ENCODE assay signal across 25 cellular contexts in genomic region chr1:181971424-181971823, GRCh38.
A peak's percentile ranks its signal among the peaks of the same experiment; 100 is the strongest.
DNase-seq lines count a peak whose midpoint lies in the region; ATAC-seq, FAIRE-seq and TF ChIP-seq lines count a peak whose summit lies in the region.
"Had no signal": no experiment of that assay in that cellular context is flagged by ENCODE, and none has a peak within 500 bp of the region (broad histone marks: within the 10 kb centered on the region; RNA-seq: fewer than 3 reads in every experiment).

No MANE protein-coding gene starts in this region.

- no peak for TF ChIP-seq RAD21 in GM12878 (IDR thresholded peaks at IDR 0.05; ENCODE audit: insufficient read depth, low read depth, low read length)

- TF ChIP-seq EP300 in GM12878 (IDR thresholded peaks at IDR 0.05; ENCODE audit: borderline replicate concordance in 1 of 2, control insufficient read depth in 1 of 2, low read depth in 2 of 2, low read length in 2 of 2), result no peak

- no peak overlapping the region for H4K5ac ChIP-seq in mesendoderm (ENCODE audit: low read length)

- no peak overlapping the region for H3K23ac ChIP-seq in mesendoderm (ENCODE audit: low read length)

- CTCF ChIA-PET in GM12878 (lab: Yijun Ruan, JAX), result interaction anchor here (1.1 to 2.1 kb wide), 2 partner anchors 54 to 110 kb away, joined by 3 to 7 read pairs; no protein-coding TSS in a partner anchor

- peaks cover 10% of the 10 kb centered on the region; the same call in 1 of the 2 replicates for H3K9me2 ChIP-seq in GM23338 (ENCODE audit: insufficient read depth)

- H3K4me3 Mint-ChIP-seq in GM23338, result no peak overlapping the region
- H3K4me3 Mint-ChIP-seq: CD14-positive monocyte; CD4-positive, alpha-beta T cell; CD8-positive, alpha-beta memory T cell; HFFc6 had no signal

- H3K18ac ChIP-seq in mesendoderm (ENCODE audit: low read length), result no peak overlapping the region

- no peak overlapping the region for H3K4me2 ChIP-seq in GM23338
- H3K4me2 ChIP-seq in GM12878 (ENCODE audit: control insufficient read depth, insufficient read depth), result no peak overlapping the region
- H3K4me2 ChIP-seq in mesendoderm (ENCODE audit: low read length), result no peak overlapping the region
- H3K4me2 ChIP-seq: A549; BLaER1 treated with 17β-estradiol and CSF1 and Interleukin-3, amounts not matched to agents 10 nM and 100 nM had no signal

- H2BK120ac ChIP-seq in mesendoderm (ENCODE audit: low read depth, low read length), result no peak overlapping the region

- H3K9ac ChIP-seq in HUES6 (ENCODE audit: low read length), result no peak overlapping the region
- H3K9ac ChIP-seq in GM12878 (ENCODE audit: control insufficient read depth, insufficient read depth, low read length), result no peak overlapping the region
- no peak overlapping the region for H3K9ac ChIP-seq in mesendoderm (ENCODE audit: low read length)
- no peak overlapping the region for H3K9ac ChIP-seq in colonic mucosa (ENCODE audit: low read depth in 2 of 2, low read length in 2 of 2)
- H3K9ac ChIP-seq: BLaER1 treated with 17β-estradiol and CSF1 and Interleukin-3, amounts not matched to agents 10 nM and 100 nM had no signal

- intact Hi-C loops in GM12878 (cut with micrococcal nuclease; ENCODE audit: unreplicated experiment), result loop anchor here (10.0 kb wide), 1 partner anchor 67 kb away; no protein-coding TSS in a partner anchor
- intact Hi-C loops in colonic mucosa (cut with DNase I), result no loop called here

- TF ChIP-seq POLR2A in GM12878 (IDR thresholded peaks at IDR 0.05; ENCODE audit: low read depth, low read length), result no peak

- no peak overlapping the region for H3K4me3 ChIP-seq in GM23338
- H3K4me3 ChIP-seq in HUES6 (ENCODE audit: low read depth, low read length), result no peak overlapping the region
- H3K4me3 ChIP-seq in GM12878, result no peak overlapping the region
- H3K4me3 ChIP-seq in mesendoderm (ENCODE audit: low read length), result no peak overlapping the region
- no peak overlapping the region for H3K4me3 ChIP-seq in colonic mucosa
- H3K4me3 ChIP-seq: A549; BLaER1 treated with 17β-estradiol and CSF1 and Interleukin-3, amounts not matched to agents 10 nM and 100 nM; HAP-1 had no signal

- H2AFZ ChIP-seq in GM23338 (no peak overlapping the region), GM12878 (ENCODE audit: control insufficient read depth, low read depth, low read length) (no peak overlapping the region)

- no peaks in the 10 kb centered on the region for H3K27me3 ChIP-seq in GM23338 (ENCODE audit: insufficient read depth)
- H3K27me3 ChIP-seq in HUES6 (ENCODE audit: control insufficient read depth, insufficient read depth, low read length), result no peaks in the 10 kb centered on the region
- H3K27me3 ChIP-seq in GM12878 (replicated peaks in 1 of 2; ENCODE audit: control insufficient read depth in 2 of 2, insufficient read depth in 2 of 2, low read length in 1 of 2), result no peaks in the 10 kb centered on the region
- no peaks in the 10 kb centered on the region for H3K27me3 ChIP-seq in mesendoderm (ENCODE audit: insufficient read depth, low read length, poor library complexity)
- H3K27me3 ChIP-seq in colonic mucosa, result no peaks in the 10 kb centered on the region
- H3K27me3 ChIP-seq: BE2C; BLaER1 treated with 17β-estradiol and CSF1 and Interleukin-3, amounts not matched to agents 10 nM and 100 nM had no signal

- H3K27ac ChIP-seq in GM23338 (ENCODE audit: low read depth) (peak overlapping the region; percentile 96), HUES6 (ENCODE audit: low read depth, low read length) (peak overlapping the region; percentile 82; the same call in 1 of the 2 replicates), GM12878 (ENCODE audit: control insufficient read depth, insufficient read depth) (no peak overlapping the region), mesendoderm (ENCODE audit: low read depth, low read length) (no peak overlapping the region), colonic mucosa (no peak overlapping the region)
- H3K27ac ChIP-seq: A549; BLaER1 treated with 17β-estradiol and CSF1 and Interleukin-3, amounts not matched to agents 10 nM and 100 nM had no signal

- H3K56ac ChIP-seq in mesendoderm (ENCODE audit: low read length), result no peak overlapping the region

- POLR2A ChIA-PET in GM12878 (lab: Charles Lee), result interaction anchor here (0.6 to 0.9 kb wide), 4 partner anchors 160 to 541 kb away, joined by 4 to 6 read pairs (median 4); no protein-coding TSS in a partner anchor

- H3F3A ChIP-seq in GM23338 (replicated peaks; ENCODE audit: low read depth), result no peaks in the 10 kb centered on the region

- peaks cover 9% of the 10 kb centered on the region for H3K27me3 Mint-ChIP-seq in GM23338 (ENCODE audit: insufficient read depth, low read depth, poor library complexity)

- peak overlapping the region; percentile 93 for H3K27ac Mint-ChIP-seq in GM23338
- H3K27ac Mint-ChIP-seq: CD14-positive monocyte; CD4-positive, alpha-beta T cell; HFFc6 had no signal

- no peaks in the 10 kb centered on the region for H3K79me2 ChIP-seq in GM23338 (replicated peaks; ENCODE audit: insufficient read depth)
- no peaks in the 10 kb centered on the region for H3K79me2 ChIP-seq in GM12878 (ENCODE audit: control insufficient read depth, insufficient read depth, low read length)
- H3K79me2 ChIP-seq in mesendoderm (ENCODE audit: control insufficient read depth, insufficient read depth, low read length), result no peaks in the 10 kb centered on the region

- no peak overlapping the region for H2BK15ac ChIP-seq in mesendoderm (replicated peaks; ENCODE audit: low read depth)

- SMC1A ChIA-PET in GM12878 (lab: Charles Lee; ENCODE audit: uncharacterized antibody, unreplicated experiment), result interaction anchor here (0.6 to 1.3 kb wide), 3 partner anchors 12 to 34 kb away, joined by 3 to 5 read pairs (median 3); no protein-coding TSS in a partner anchor

- ATAC-seq in GM23338, result no peak
- ATAC-seq in GM12878, result no peak
- ATAC-seq: A549 had no signal

- H3K36me3 Mint-ChIP-seq in GM23338 (ENCODE audit: low read depth), result peaks cover 22% of the 10 kb centered on the region
- H3K36me3 Mint-ChIP-seq: CD14-positive monocyte had no signal

- no peak overlapping the region for H2BK5ac ChIP-seq in mesendoderm (ENCODE audit: low read length)

- in situ Hi-C loops in GM12878 (cut with MboI), result no loop called here

- RAD21 ChIA-PET in GM12878 (lab: Charles Lee; ENCODE audit: unreplicated experiment), result interaction anchor here (1.0 kb wide), 1 partner anchor 493 kb away, joined by 3 read pairs; no protein-coding TSS in a partner anchor

- H3K36me3 ChIP-seq in GM23338 (ENCODE audit: insufficient read depth) (no peaks in the 10 kb centered on the region), HUES6 (ENCODE audit: control insufficient read depth, insufficient read depth, low read length) (no peaks in the 10 kb centered on the region), GM12878 (ENCODE audit: control insufficient read depth in 2 of 2, insufficient read depth in 2 of 2, low read length in 1 of 2) (no peaks in the 10 kb centered on the region), mesendoderm (ENCODE audit: control insufficient read depth, insufficient read depth, low read length) (no peaks in the 10 kb centered on the region), colonic mucosa (no peaks in the 10 kb centered on the region)
- H3K36me3 ChIP-seq: BE2C; BLaER1 treated with 17β-estradiol and CSF1 and Interleukin-3, amounts not matched to agents 10 nM and 100 nM; HAP-1 had no signal

- peaks cover 21% of the 10 kb centered on the region for H3K4me1 ChIP-seq in GM23338 (ENCODE audit: insufficient read depth)
- H3K4me1 ChIP-seq in HUES6 (ENCODE audit: control insufficient read depth, insufficient read depth, low read length), result peaks cover 25% of the 10 kb centered on the region
- no peaks in the 10 kb centered on the region for H3K4me1 ChIP-seq in GM12878 (ENCODE audit: control insufficient read depth, insufficient read depth, low read length)
- H3K4me1 ChIP-seq in mesendoderm (ENCODE audit: control insufficient read depth, low read depth, low read length), result no peaks in the 10 kb centered on the region
- H3K4me1 ChIP-seq in colonic mucosa, result no peaks in the 10 kb centered on the region
- H3K4me1 ChIP-seq: A549; BE2C; BLaER1 treated with 17β-estradiol and CSF1 and Interleukin-3, amounts not matched to agents 10 nM and 100 nM; HAP-1 had no signal

- H4K20me1 ChIP-seq in GM23338 (replicated peaks; ENCODE audit: insufficient read depth) (no peaks in the 10 kb centered on the region), GM12878 (ENCODE audit: control insufficient read depth, insufficient read depth) (no peaks in the 10 kb centered on the region)
- H4K20me1 ChIP-seq: BLaER1 treated with 17β-estradiol and CSF1 and Interleukin-3, amounts not matched to agents 10 nM and 100 nM had no signal

- no peak for DNase-seq in GM23338 (ENCODE audit: low spot score)
- no peak for DNase-seq in GM12878 (ENCODE audit: low read depth, low spot score)
- peak; percentile 84 for DNase-seq in mesendoderm
- no peak for DNase-seq in activated CD8-positive, alpha-beta memory T cell treated with anti-CD3 and anti-CD28 coated beads, Interleukin-2, amount 50 U/mL, for 4 hours
- no peak for DNase-seq in colonic mucosa
- no peak for DNase-seq in UCSD-AML1 (lab: John Stamatoyannopoulos, UW; ENCODE audit: unreplicated experiment)
- DNase-seq: 8988T; ACHN; AML-193; BE2C; CD4-positive, alpha-beta T cell; CD8-positive, alpha-beta memory T cell; DMS 273 treated with DMSO at 0.1 percent for 48 hours; DMS79; EL; GDM1; HFFc6 had no signal

- no peak for FAIRE-seq in GM12878 (lab: Jason Lieb, UNC)
- FAIRE-seq: A549, D721Med, GM12891, GM18507 had no signal

- H3K79me1 ChIP-seq in mesendoderm (ENCODE audit: low read length), result no peaks in the 10 kb centered on the region

- BruUV-seq in GM12878 (replicated peaks; lab: Mats Ljungman, UMichigan), result no TSS peak

- peaks cover 35% of the 10 kb centered on the region for H3K4me1 Mint-ChIP-seq in GM23338
- H3K4me1 Mint-ChIP-seq: CD14-positive monocyte; CD8-positive, alpha-beta memory T cell had no signal

- H3K4ac ChIP-seq in mesendoderm (ENCODE audit: low read depth, low read length), result no peak overlapping the region

- TF ChIP-seq CTCF in GM23338 (conservative IDR thresholded peaks at IDR 0.05; ENCODE audit: low read depth in 2 of 2) (no peak), GM12878 (IDR thresholded peaks at IDR 0.05 in 2 of 3, conservative IDR thresholded peaks at IDR 0.05 in 1 of 3; ENCODE audit: control insufficient read depth in 2 of 3, extremely low read depth in 1 of 3, insufficient read depth in 1 of 3, low read depth in 3 of 3, low read length in 3 of 3) (no peak), colonic mucosa (IDR thresholded peaks at IDR 0.05) (no peak)

- H3K9me3 ChIP-seq in HUES6 (ENCODE audit: control insufficient read depth, insufficient read depth, low read depth, low read length) (peaks cover 7% of the 10 kb centered on the region), GM12878 (replicated peaks; ENCODE audit: control insufficient read depth, insufficient read depth, low read length) (no peaks in the 10 kb centered on the region), colonic mucosa (no peaks in the 10 kb centered on the region)
- H3K9me3 ChIP-seq: A549, BE2C, HAP-1 had no signal

- no peak overlapping the region for H2AK5ac ChIP-seq in mesendoderm (ENCODE audit: low read length)

- H4K8ac ChIP-seq in mesendoderm (ENCODE audit: low read depth, low read length), result no peak overlapping the region

- peaks cover 20% of the 10 kb centered on the region for H3K9me3 Mint-ChIP-seq in GM23338

TF ChIP-seq in GM23338, 12 proteins besides CTCF, POLR2A, EP300 and RAD21 (continues in another document):
- TF ChIP-seq NANOG (IDR thresholded peaks at IDR 0.05; ENCODE audit: borderline replicate concordance), result no peak

Comparison
In these comparisons a context has a peak if more than half of its experiments do, and no peak if none do; other contexts are left out.
1. H3K27ac ChIP-seq: peak in GM23338 (single experiment) and HUES6 (single experiment); none in GM12878 (single experiment), mesendoderm (single experiment) and colonic mucosa (single experiment).